In genomic region chr3:123147754-123148535, GRCh38 we compare ENCODE assay signal across 20 cellular contexts.
"Had no signal": no experiment of that assay in that cellular context is flagged by ENCODE, and none has a peak within 500 bp of the region (broad histone marks: within the 10 kb centered on the region; RNA-seq: fewer than 3 reads in every experiment).

No MANE protein-coding gene starts in this region.

- H3K4me1 Mint-ChIP-seq: activated naive CD8-positive, alpha-beta T cell treated with anti-CD3 and anti-CD28 coated beads, Interleukin-2, amount 10 ng/mL, durations not matched to agents 7 days and 5 days had no signal

- H3K9me3 Mint-ChIP-seq: dendritic cell treated with granulocyte-macrophage colony-stimulating factor and Interleukin-4, amounts not matched to agents 40 ng/mL and 50 ng/mL, for 4 days; nephron had no signal

- ATAC-seq: pancreas; psoas muscle; stimulated activated naive CD8-positive, alpha-beta T cell treated with anti-CD3 and anti-CD28 coated beads, Interleukin-15, Interleukin-2, amounts not matched to agents 100 U/mL and 50 U/mL, for 24 hours had no signal

- DNase-seq: activated CD4-positive, alpha-beta memory T cell treated with anti-CD3 and anti-CD28 coated beads for 36 hours; activated CD4-positive, alpha-beta T cell treated with anti-CD3 and anti-CD28 coated beads for 48 hours; activated naive CD4-positive, alpha-beta T cell treated with anti-CD3 and anti-CD28 coated beads for 36 hours; activated naive CD8-positive, alpha-beta T cell treated with anti-CD3 and anti-CD28 coated beads, Interleukin-2, amount 10 ng/mL, durations not matched to agents 7 days and 5 days; activated T-cell treated with anti-CD3 and anti-CD28 coated beads, Interleukin-2, amount 50 U/mL, for 48 hours; amniotic stem cell; effector CD4-positive, alpha-beta T cell; foreskin fibroblast; left ventricle myocardium inferior; pancreas; psoas muscle; stimulated activated CD4-positive, alpha-beta T cell treated with anti-CD3 and anti-CD28 coated beads, Interleukin-4, amount 100 ng/mL, for 4 hours; stimulated activated naive CD8-positive, alpha-beta T cell treated with anti-CD3 and anti-CD28 coated beads, Interleukin-15, Interleukin-2, amounts not matched to agents 100 U/mL and 50 U/mL, for 24 hours; T1000; thyroid gland had no signal

- H3K9me3 ChIP-seq: left ventricle myocardium inferior, neutrophil, pancreas, psoas muscle, right atrium auricular region, thyroid gland had no signal

- H3K4me1 ChIP-seq: pancreas, psoas muscle had no signal

- H3K36me3 ChIP-seq: neutrophil had no signal

- H3K27me3 Mint-ChIP-seq: activated CD4-positive, alpha-beta memory T cell treated with anti-CD3 and anti-CD28 coated beads for 36 hours; activated naive CD8-positive, alpha-beta T cell treated with anti-CD3 and anti-CD28 coated beads, Interleukin-2, amount 10 ng/mL, durations not matched to agents 7 days and 5 days; dendritic cell treated with granulocyte-macrophage colony-stimulating factor and Interleukin-4, amounts not matched to agents 40 ng/mL and 50 ng/mL, for 4 days; memory B cell had no signal

- H3K27ac Mint-ChIP-seq: activated CD4-positive, alpha-beta memory T cell treated with anti-CD3 and anti-CD28 coated beads for 36 hours; activated naive CD4-positive, alpha-beta T cell treated with anti-CD3 and anti-CD28 coated beads for 36 hours; activated naive CD8-positive, alpha-beta T cell treated with anti-CD3 and anti-CD28 coated beads, Interleukin-2, amount 10 ng/mL, durations not matched to agents 7 days and 5 days; dendritic cell treated with granulocyte-macrophage colony-stimulating factor and Interleukin-4, amounts not matched to agents 40 ng/mL and 50 ng/mL, for 4 days; memory B cell; nephron had no signal

- H3K27ac ChIP-seq: left ventricle myocardium inferior, neutrophil, pancreas, psoas muscle, right atrium auricular region, thyroid gland had no signal

- H3K4me3 Mint-ChIP-seq: activated CD4-positive, alpha-beta memory T cell treated with anti-CD3 and anti-CD28 coated beads for 36 hours; activated naive CD4-positive, alpha-beta T cell treated with anti-CD3 and anti-CD28 coated beads for 36 hours; activated naive CD8-positive, alpha-beta T cell treated with anti-CD3 and anti-CD28 coated beads, Interleukin-2, amount 10 ng/mL, durations not matched to agents 7 days and 5 days; dendritic cell treated with granulocyte-macrophage colony-stimulating factor and Interleukin-4, amounts not matched to agents 40 ng/mL and 50 ng/mL, for 4 days; memory B cell; nephron had no signal

- H3K4me3 ChIP-seq: left ventricle myocardium inferior, pancreas, psoas muscle, right atrium auricular region, thyroid gland had no signal

- H3K27me3 ChIP-seq: neutrophil, pancreas, right atrium auricular region, thyroid gland had no signal
